1 cellular context compared by ENCODE assay signal in genomic region chr14:36675581-36675980, GRCh38.
TF ChIP-seq lines count a peak whose summit lies in the region.

No MANE protein-coding gene starts in this region.

TF ChIP-seq in HepG2, 621 proteins besides CTCF, POLR2A, EP300 and RAD21:
- TF ChIP-seq ZXDC (CRISPR knock-in tag; IDR thresholded peaks at IDR 0.05) (no peak), ZNF260 (CRISPR knock-in tag; IDR thresholded peaks at IDR 0.05; ENCODE audit: borderline replicate concordance, low read depth) (no peak), LBX2 (CRISPR knock-in tag; IDR thresholded peaks at IDR 0.05; ENCODE audit: borderline replicate concordance) (no peak), PITX1 (CRISPR knock-in tag; IDR thresholded peaks at IDR 0.05) (no peak), ZNF772 (CRISPR knock-in tag; IDR thresholded peaks at IDR 0.05) (no peak), ZMYM4 (CRISPR knock-in tag; IDR thresholded peaks at IDR 0.05) (no peak), ZNF207 (IDR thresholded peaks at IDR 0.05; ENCODE audit: borderline replicate concordance) (no peak), EHMT2 (IDR thresholded peaks at IDR 0.05; ENCODE audit: borderline replicate concordance, low read depth, low read length) (no peak), RXRB (CRISPR knock-in tag; IDR thresholded peaks at IDR 0.05; ENCODE audit: borderline replicate concordance) (no peak), ZNF678 (CRISPR knock-in tag; IDR thresholded peaks at IDR 0.05) (no peak), ZNF784 (CRISPR knock-in tag; IDR thresholded peaks at IDR 0.05; ENCODE audit: borderline replicate concordance) (no peak), NR2F2 (IDR thresholded peaks at IDR 0.05; ENCODE audit: borderline replicate concordance, low read depth) (no peak), NFYC (CRISPR knock-in tag; IDR thresholded peaks at IDR 0.05) (no peak), KMT2A (CRISPR knock-in tag; IDR thresholded peaks at IDR 0.05) (no peak), ZFP91 (CRISPR knock-in tag; IDR thresholded peaks at IDR 0.05; ENCODE audit: borderline replicate concordance) (no peak), ZNF430 (CRISPR knock-in tag; IDR thresholded peaks at IDR 0.05) (no peak)
- TF ChIP-seq, protein P1, sequence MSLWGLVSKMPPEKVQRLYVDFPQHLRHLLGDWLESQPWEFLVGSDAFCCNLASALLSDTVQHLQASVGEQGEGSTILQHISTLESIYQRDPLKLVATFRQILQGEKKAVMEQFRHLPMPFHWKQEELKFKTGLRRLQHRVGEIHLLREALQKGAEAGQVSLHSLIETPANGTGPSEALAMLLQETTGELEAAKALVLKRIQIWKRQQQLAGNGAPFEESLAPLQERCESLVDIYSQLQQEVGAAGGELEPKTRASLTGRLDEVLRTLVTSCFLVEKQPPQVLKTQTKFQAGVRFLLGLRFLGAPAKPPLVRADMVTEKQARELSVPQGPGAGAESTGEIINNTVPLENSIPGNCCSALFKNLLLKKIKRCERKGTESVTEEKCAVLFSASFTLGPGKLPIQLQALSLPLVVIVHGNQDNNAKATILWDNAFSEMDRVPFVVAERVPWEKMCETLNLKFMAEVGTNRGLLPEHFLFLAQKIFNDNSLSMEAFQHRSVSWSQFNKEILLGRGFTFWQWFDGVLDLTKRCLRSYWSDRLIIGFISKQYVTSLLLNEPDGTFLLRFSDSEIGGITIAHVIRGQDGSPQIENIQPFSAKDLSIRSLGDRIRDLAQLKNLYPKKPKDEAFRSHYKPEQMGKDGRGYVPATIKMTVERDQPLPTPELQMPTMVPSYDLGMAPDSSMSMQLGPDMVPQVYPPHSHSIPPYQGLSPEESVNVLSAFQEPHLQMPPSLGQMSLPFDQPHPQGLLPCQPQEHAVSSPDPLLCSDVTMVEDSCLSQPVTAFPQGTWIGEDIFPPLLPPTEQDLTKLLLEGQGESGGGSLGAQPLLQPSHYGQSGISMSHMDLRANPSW (CRISPR knock-in tag; IDR thresholded peaks at IDR 0.05; ENCODE audit: borderline replicate concordance), result no peak
